17 cellular contexts compared by ENCODE assay signal in the genomic region with DNA sequence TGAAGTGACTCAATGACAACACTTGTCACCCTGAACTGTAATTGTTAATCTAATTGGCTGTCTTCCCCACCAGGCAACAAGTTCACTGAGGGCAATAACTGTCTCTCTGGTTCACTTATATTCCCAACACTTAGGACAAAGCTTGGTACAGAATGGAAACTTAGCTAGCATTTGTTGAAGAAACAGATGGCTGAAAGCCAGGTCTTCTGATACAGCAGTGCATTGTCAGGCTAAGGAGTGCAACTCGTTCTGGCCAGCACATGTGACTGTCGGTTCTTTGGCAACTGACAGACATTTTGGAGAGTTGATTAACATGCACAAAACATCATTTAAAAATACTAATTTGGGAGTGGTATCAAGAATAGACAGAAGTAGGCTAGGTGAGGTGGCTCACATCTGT. TPM values are rescaled to one million over a fixed set of nuclear protein-coding genes. Genes with fewer than 3 reads are reported as not detected.
A peak's percentile ranks its signal among the peaks of the same experiment; 100 is the strongest.
DNase-seq lines count a peak whose midpoint lies in the region; ATAC-seq and TF ChIP-seq lines count a peak whose summit lies in the region.
"Had no signal": no experiment of that assay in that cellular context is flagged by ENCODE, and none has a peak within 500 bp of the region (broad histone marks: within the 10 kb centered on the region; RNA-seq: fewer than 3 reads in every experiment).

No MANE protein-coding gene starts in this region.

- H3K9me3 Mint-ChIP-seq in activated naive CD4-positive, alpha-beta T cell treated with anti-CD3 and anti-CD28 coated beads, Interleukin-2, amount 10 ng/mL, durations not matched to agents 7 days and 5 days, result no peaks in the 10 kb centered on the region
- H3K9me3 Mint-ChIP-seq: activated naive CD4-positive, alpha-beta T cell treated with anti-CD3 and anti-CD28 coated beads, Interleukin-2, amount 50 U/mL, for 72 hours had no signal

- no peaks in the 10 kb centered on the region for H3K27me3 ChIP-seq in GM23248 (replicated peaks; ENCODE audit: insufficient read depth)
- no peaks in the 10 kb centered on the region for H3K27me3 ChIP-seq in heart left ventricle
- H3K27me3 ChIP-seq: esophagus muscularis mucosa, stomach had no signal

- CTCF ChIA-PET in activated naive CD4-positive, alpha-beta T cell treated with anti-CD3 and anti-CD28 coated beads, Interleukin-2, amount 10 ng/mL, durations not matched to agents 7 days and 5 days (lab: Charles Lee), result interaction anchor here (1.0 kb wide), 1 partner anchor 143 kb away, joined by 3 read pairs; no protein-coding TSS in a partner anchor

- H3K4me3 Mint-ChIP-seq in activated naive CD4-positive, alpha-beta T cell treated with anti-CD3 and anti-CD28 coated beads, Interleukin-2, amount 10 ng/mL, durations not matched to agents 7 days and 5 days, result no peak overlapping the region

- WGBS in GM23248 (ENCODE audit: low coverage in 1 of 2, low lambda C conversion rate in 2 of 2, missing lambda C conversion rate in 2 of 2), 2 experiments, result 0 to 2% methylated on average over 2 of the region's 2 CpGs
- WGBS in heart left ventricle, 4 donors, result 0 to 3% (median 2%) methylated on average over 2 of the region's 2 CpGs

- H3K79me2 ChIP-seq in GM23248 (ENCODE audit: insufficient read depth), result no peaks in the 10 kb centered on the region

- H3K27ac Mint-ChIP-seq in activated naive CD4-positive, alpha-beta T cell treated with anti-CD3 and anti-CD28 coated beads, Interleukin-2, amount 10 ng/mL, durations not matched to agents 7 days and 5 days, result no peak overlapping the region
- H3K27ac Mint-ChIP-seq: activated naive CD4-positive, alpha-beta T cell treated with anti-CD3 and anti-CD28 coated beads, Interleukin-2, amount 50 U/mL, for 72 hours had no signal

- no peaks in the 10 kb centered on the region for H4K20me1 ChIP-seq in GM23248 (ENCODE audit: insufficient read depth)

- no peak overlapping the region for H3K27ac ChIP-seq in GM23248
- peak overlapping the region in 11 of 12 donors; percentile 14 to 76 (median 58) for H3K27ac ChIP-seq in heart left ventricle
- H3K27ac ChIP-seq: stomach had no signal

- H2AFZ ChIP-seq in GM23248, result no peak overlapping the region

- H3K4me1 ChIP-seq in GM23248 (ENCODE audit: insufficient read depth) (peaks cover 5% of the 10 kb centered on the region), heart left ventricle (peaks cover 0 to 27% (median 18%) of the 10 kb centered on the region in 12 donors)

- H3K4me3 ChIP-seq in GM23248 (no peak overlapping the region), heart left ventricle (no peak overlapping the region)
- H3K4me3 ChIP-seq: esophagus muscularis mucosa, stomach had no signal

- no peaks in the 10 kb centered on the region for H3K4me1 Mint-ChIP-seq in activated naive CD4-positive, alpha-beta T cell treated with anti-CD3 and anti-CD28 coated beads, Interleukin-2, amount 10 ng/mL, durations not matched to agents 7 days and 5 days

- H3K4me2 ChIP-seq in GM23248 (ENCODE audit: unreplicated experiment), result no peak overlapping the region

- H3K9me3 ChIP-seq in GM23248 (ENCODE audit: low read depth) (no peaks in the 10 kb centered on the region), heart left ventricle (no peaks in the 10 kb centered on the region)
- H3K9me3 ChIP-seq: esophagus muscularis mucosa, stomach had no signal

- TF ChIP-seq CTCF in heart left ventricle (IDR thresholded peaks at IDR 0.05), result no peak

- 0 out of 2 replicates have a peak, but pooled peaks cover 1% of the 10 kb centered on the region for H3F3A ChIP-seq in GM23248 (ENCODE audit: insufficient read depth)

- peak; percentile 62 to 83 (median 76) for ATAC-seq in heart left ventricle
- ATAC-seq: activated naive CD4-positive, alpha-beta T cell treated with anti-CD3 and anti-CD28 coated beads, Interleukin-2, amount 50 U/mL, for 72 hours; HepG2 had no signal

- peak; percentile 6 for DNase-seq in GM23248
- DNase-seq in astrocyte of the hippocampus (ENCODE audit: low read depth, low spot score), result peak; percentile 41
- DNase-seq in heart left ventricle, result peak in 2 of 5 donors; percentile 34 to 41
- DNase-seq in pons (ENCODE audit: low spot score), result peak; percentile 96
- no peak for DNase-seq in NCI-H2227 (lab: John Stamatoyannopoulos, UW; ENCODE audit: unreplicated experiment)
- no peak for DNase-seq in activated effector memory CD4-positive, alpha-beta T cell treated with anti-CD3 and anti-CD28 coated beads, Interleukin-2, amount 50 U/mL, for 16 hours
- no peak for DNase-seq in activated naive CD4-positive, alpha-beta T cell treated with anti-CD3 and anti-CD28 coated beads, Interleukin-2, amount 10 ng/mL, durations not matched to agents 7 days and 5 days
- DNase-seq in NCI-H2107 treated with DMSO at 0.1 percent for 48 hours (lab: John Stamatoyannopoulos, UW; ENCODE audit: unreplicated experiment), result no peak
- DNase-seq: activated CD4-positive, CD25-positive, alpha-beta regulatory T cell; activated CD8-positive, alpha-beta memory T cell treated with anti-CD3 and anti-CD28 coated beads, Interleukin-2, amount 50 U/mL, for 4 hours; DMS153; NCI-H1417; small intestine; stomach had no signal

- no peak overlapping the region for H3K9ac ChIP-seq in GM23248

- H3K36me3 ChIP-seq in GM23248 (ENCODE audit: low read depth), result no peaks in the 10 kb centered on the region
- H3K36me3 ChIP-seq in heart left ventricle, result no peaks in the 10 kb centered on the region
- H3K36me3 ChIP-seq: esophagus muscularis mucosa, stomach had no signal

- intact Hi-C loops in heart left ventricle (cut with DNase I), result loop anchor here in 3 of 10 donors (2.0 to 5.0 kb wide), 2 partner anchors 56 kb away; a partner anchor contains a TSS

- TF ChIP-seq POLR2A in heart left ventricle (IDR thresholded peaks at IDR 0.05), result no peak

- in situ Hi-C loops in GM23248 (cut with MboI), result no loop called here

- H3K36me3 Mint-ChIP-seq in activated naive CD4-positive, alpha-beta T cell treated with anti-CD3 and anti-CD28 coated beads, Interleukin-2, amount 10 ng/mL, durations not matched to agents 7 days and 5 days, result no peaks in the 10 kb centered on the region
- H3K36me3 Mint-ChIP-seq: activated naive CD4-positive, alpha-beta T cell treated with anti-CD3 and anti-CD28 coated beads, Interleukin-2, amount 50 U/mL, for 72 hours had no signal

- no peaks in the 10 kb centered on the region for H3K9me2 ChIP-seq in GM23248 (ENCODE audit: insufficient read depth)

- peaks cover 22% of the 10 kb centered on the region for H3K27me3 Mint-ChIP-seq in activated naive CD4-positive, alpha-beta T cell treated with anti-CD3 and anti-CD28 coated beads, Interleukin-2, amount 10 ng/mL, durations not matched to agents 7 days and 5 days

RNA-seq across cellular contexts. Expression of a gene that starts 14.6 kb away (rescaled TPM):
- 0.76 and 1.3 TPM in 2 replicates for total RNA-seq in GM23248 (2014; rRNA removed; shearing (Covaris generic))
- polyA plus RNA-seq in GM23248 (2016; fragmentation: Nextera tagmentation; extraction: Ambion mirVana), result 2.2 and 2.9 TPM in 2 replicates
- total RNA-seq in heart left ventricle, result 10 to 100 TPM in 2 of 9 donors, 1 to 10 TPM in 7; 5.1 to 13.6 (median 9.1) TPM
- 1 to 10 TPM; 4.3 to 5.0 TPM for polyA plus RNA-seq in heart left ventricle

RNA-seq across cellular contexts. Expression of a gene that starts 55.5 kb away (rescaled TPM):
- total RNA-seq in GM23248 (2014; rRNA removed; shearing (Covaris generic)), result 0.76 and 0.97 TPM in 2 replicates
- polyA plus RNA-seq in GM23248 (2016; fragmentation: Nextera tagmentation; extraction: Ambion mirVana), result 0.51 and 0.75 TPM in 2 replicates
- total RNA-seq in heart left ventricle, result 10 to 100 TPM in 1 of 9 donors, 1 to 10 TPM in 8; 4.3 to 13.8 (median 6.3) TPM
- 1 to 10 TPM; 1.7 to 1.8 TPM for polyA plus RNA-seq in heart left ventricle

Comparison
In these comparisons a context has a peak if more than half of its experiments do, and no peak if none do; other contexts are left out.
1. DNase-seq: peak in GM23248 (single experiment), astrocyte of the hippocampus (single experiment) and pons (single experiment); none in NCI-H2227 (single experiment), activated effector memory CD4-positive, alpha-beta T cell treated with anti-CD3 and anti-CD28 coated beads, Interleukin-2, amount 50 U/mL, for 16 hours (single experiment), activated naive CD4-positive, alpha-beta T cell treated with anti-CD3 and anti-CD28 coated beads, Interleukin-2, amount 10 ng/mL, durations not matched to agents 7 days and 5 days (single experiment) and NCI-H2107 treated with DMSO at 0.1 percent for 48 hours (single experiment).